Comparison of ENCODE assay signal across 1 cellular context in the genomic region with DNA sequence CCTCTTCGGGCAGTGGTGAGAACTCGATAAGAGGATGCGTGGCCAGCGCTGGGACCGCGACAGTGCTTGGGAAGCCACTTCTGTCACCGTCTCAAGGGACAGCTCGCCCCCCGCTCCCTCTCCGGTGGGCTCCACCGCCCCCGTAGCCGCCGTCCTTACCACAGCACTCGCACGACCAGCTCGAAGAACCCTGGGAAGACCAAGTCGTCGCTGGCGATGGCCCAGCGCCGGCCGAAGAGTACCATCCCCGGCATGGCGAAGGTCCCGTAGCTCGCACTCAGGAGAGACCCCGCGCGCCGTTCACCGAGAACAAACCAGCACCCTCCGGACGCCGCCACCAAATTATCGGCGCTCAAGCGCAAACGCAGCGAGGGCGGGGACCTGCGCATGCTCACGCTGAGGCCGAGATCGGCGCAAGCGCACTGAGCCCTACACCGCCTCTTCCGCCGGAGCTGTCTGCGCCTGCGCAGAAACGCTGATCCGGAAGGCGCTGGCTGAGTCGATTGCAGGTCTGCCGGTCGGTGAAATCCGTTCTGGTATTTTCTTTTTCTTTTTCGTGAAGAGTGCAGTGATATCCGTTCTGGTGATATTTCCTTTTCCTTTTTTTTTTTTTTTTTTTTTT.
TF ChIP-seq lines count a peak whose summit lies in the region.

Gene DAGLB (minus strand): TSS at position 366 of the 622 bp plus-strand sequence. CDS start 112 bp downstream, at position 254.

TF ChIP-seq in A549, 52 proteins besides CTCF, POLR2A, EP300 and RAD21 (continued from another document):
- TF ChIP-seq, protein P1, sequence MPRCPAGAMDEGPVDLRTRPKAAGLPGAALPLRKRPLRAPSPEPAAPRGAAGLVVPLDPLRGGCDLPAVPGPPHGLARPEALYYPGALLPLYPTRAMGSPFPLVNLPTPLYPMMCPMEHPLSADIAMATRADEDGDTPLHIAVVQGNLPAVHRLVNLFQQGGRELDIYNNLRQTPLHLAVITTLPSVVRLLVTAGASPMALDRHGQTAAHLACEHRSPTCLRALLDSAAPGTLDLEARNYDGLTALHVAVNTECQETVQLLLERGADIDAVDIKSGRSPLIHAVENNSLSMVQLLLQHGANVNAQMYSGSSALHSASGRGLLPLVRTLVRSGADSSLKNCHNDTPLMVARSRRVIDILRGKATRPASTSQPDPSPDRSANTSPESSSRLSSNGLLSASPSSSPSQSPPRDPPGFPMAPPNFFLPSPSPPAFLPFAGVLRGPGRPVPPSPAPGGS (IDR thresholded peaks at IDR 0.05) = 0 out of 3 replicates have a peak, but pooled peaks have one; percentile 47
- no peak for TF ChIP-seq SMC3 (IDR thresholded peaks at IDR 0.05)
TF ChIP-seq in A549: peak in this region for 2.
